Comparison of ENCODE assay signal across 20 cellular contexts in the genomic region with DNA sequence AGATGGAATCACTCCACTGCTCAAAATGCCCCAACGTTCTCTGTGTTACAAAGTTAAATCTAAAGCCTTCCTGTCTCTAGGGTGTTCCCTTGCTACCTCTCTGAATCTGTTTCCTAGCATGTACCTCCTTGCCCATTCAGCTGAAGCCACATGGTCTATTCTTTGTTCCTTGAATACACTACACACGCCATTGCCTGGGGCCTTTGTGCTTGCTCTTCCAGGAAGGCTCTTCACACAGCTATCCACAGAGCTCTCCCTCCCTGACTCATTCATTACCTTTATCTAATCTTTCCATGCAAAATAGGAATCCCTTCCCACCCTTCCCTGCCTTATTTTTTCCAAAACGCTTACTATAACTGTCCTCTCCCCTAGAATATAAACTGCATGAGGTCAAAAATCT.
DNase-seq lines count a peak whose midpoint lies in the region; ATAC-seq, FAIRE-seq and TF ChIP-seq lines count a peak whose summit lies in the region.
"Had no signal": no experiment of that assay in that cellular context is flagged by ENCODE, and none has a peak within 500 bp of the region (broad histone marks: within the 10 kb centered on the region; RNA-seq: fewer than 3 reads in every experiment).

No MANE protein-coding gene starts in this region.

- H3K27me3 Mint-ChIP-seq in MCF 10A (ENCODE audit: insufficient read depth, unreplicated experiment) (no peaks in the 10 kb centered on the region), WTC11 (ENCODE audit: low read depth) (no peaks in the 10 kb centered on the region)

- no peak overlapping the region for H3K4me3 Mint-ChIP-seq in MCF 10A (ENCODE audit: unreplicated experiment)
- no peak overlapping the region for H3K4me3 Mint-ChIP-seq in WTC11
- H3K4me3 Mint-ChIP-seq: T-helper 1 cell treated with Interleukin-12 subunit alpha and Interleukin-12 subunit beta and Interleukin-4 antibody, amounts not matched to agents 30 μg/mL and 1 μg/mL, for 36 hours had no signal

- no peak for TF ChIP-seq POLR2A in breast epithelium (IDR thresholded peaks at IDR 0.05)

- ATAC-seq in WTC11 (peak; percentile 46; the same call in 1 of the 2 replicates), GM21447 (IDR thresholded peaks at IDR 0.05; ENCODE audit: unreplicated experiment) (no peak), GM19397 (IDR thresholded peaks at IDR 0.05; ENCODE audit: unreplicated experiment) (no peak)
- ATAC-seq: K562, sciatic nerve, upper lobe of right lung had no signal

- H3K27ac ChIP-seq in breast epithelium = no peak overlapping the region
- H3K27ac ChIP-seq: neutrophil, Peyer's patch, upper lobe of right lung had no signal

- intact Hi-C loops in MCF 10A (cut with micrococcal nuclease) = no loop called here
- intact Hi-C loops in breast epithelium (cut with DNase I; ENCODE audit: low total_unique reads) = no loop called here

- TF ChIP-seq CTCF in MCF 10A (IDR thresholded peaks at IDR 0.05; ENCODE audit: unreplicated experiment) (no peak), breast epithelium (IDR thresholded peaks at IDR 0.05) (no peak), WTC11 (IDR thresholded peaks at IDR 0.05) (no peak), fibroblast of the aortic adventitia (IDR thresholded peaks at IDR 0.05; ENCODE audit: insufficient read depth, low read length) (no peak)

- H3K36me3 ChIP-seq in breast epithelium = no peaks in the 10 kb centered on the region
- H3K36me3 ChIP-seq: neutrophil, Peyer's patch, upper lobe of right lung had no signal

- H3K36me3 Mint-ChIP-seq in MCF 10A (ENCODE audit: insufficient read depth, unreplicated experiment) = no peaks in the 10 kb centered on the region
- H3K36me3 Mint-ChIP-seq in WTC11 = no peaks in the 10 kb centered on the region

- FAIRE-seq in urothelium cell line (lab: Jason Lieb, UNC) = no peak
- FAIRE-seq: A204.1, colon, K562 had no signal

- H3K9me3 Mint-ChIP-seq in MCF 10A (ENCODE audit: unreplicated experiment) = no peaks in the 10 kb centered on the region
- H3K9me3 Mint-ChIP-seq in WTC11 = no peaks in the 10 kb centered on the region
- H3K9me3 Mint-ChIP-seq: T-helper 1 cell treated with Interleukin-12 subunit alpha and Interleukin-12 subunit beta and Interleukin-4 antibody, amounts not matched to agents 30 μg/mL and 1 μg/mL, for 36 hours had no signal

- H3K27ac Mint-ChIP-seq in MCF 10A (ENCODE audit: low read depth, unreplicated experiment) (no peak overlapping the region), WTC11 (no peak overlapping the region)
- H3K27ac Mint-ChIP-seq: T-helper 1 cell treated with Interleukin-12 subunit alpha and Interleukin-12 subunit beta and Interleukin-4 antibody, amounts not matched to agents 30 μg/mL and 1 μg/mL, for 36 hours had no signal

- H3K9me3 ChIP-seq in breast epithelium = no peaks in the 10 kb centered on the region
- H3K9me3 ChIP-seq: Caco-2, neutrophil, Peyer's patch, upper lobe of right lung had no signal

- H3K4me1 ChIP-seq in breast epithelium = no peaks in the 10 kb centered on the region

- CTCF ChIA-PET in MCF 10A (lab: Yijun Ruan, JAX) = interaction anchor here (0.9 kb wide), 1 partner anchor 8 kb away, joined by 3 read pairs; no protein-coding TSS in a partner anchor
- CTCF ChIA-PET in WTC11 (lab: Charles Lee) = interaction anchor here (1.4 kb wide), 1 partner anchor 34 kb away, joined by 5 read pairs; no protein-coding TSS in a partner anchor

- H3K4me1 Mint-ChIP-seq in MCF 10A (ENCODE audit: insufficient read depth, unreplicated experiment) (peaks cover 23% of the 10 kb centered on the region), WTC11 (peaks cover 26% of the 10 kb centered on the region)

- POLR2A ChIA-PET in MCF 10A (lab: Yijun Ruan, JAX) = interaction anchor here (1.2 kb wide), 1 partner anchor 11 kb away, joined by 4 read pairs; no protein-coding TSS in a partner anchor
- POLR2A ChIA-PET in WTC11 (lab: Charles Lee) = no interaction called here

- BruUV-seq in MCF 10A (replicated peaks; lab: Mats Ljungman, UMichigan) = no TSS peak

- no peak overlapping the region for H3K4me3 ChIP-seq in breast epithelium
- no peak overlapping the region for H3K4me3 ChIP-seq in fibroblast of the aortic adventitia (ENCODE audit: low read depth, low read length)
- H3K4me3 ChIP-seq: K562, Peyer's patch, upper lobe of right lung had no signal

- DNase-seq in MCF 10A (ENCODE audit: unreplicated experiment) (peak; percentile 67), breast epithelium (ENCODE audit: low spot score in 2 of 2) (no peak), WTC11 (ENCODE audit: low spot score) (no peak), fibroblast of the aortic adventitia (ENCODE audit: low read depth) (peak; percentile 47), DMS79 treated with DMSO at 0.1 percent for 48 hours (lab: John Stamatoyannopoulos, UW) (no peak), urothelium cell line (ENCODE audit: low spot score) (no peak)
- DNase-seq: activated CD4-positive, alpha-beta T cell treated with anti-CD3 and anti-CD28 coated beads for 1 hour; Caco-2; NCI-H1417; Peyer's patch; stimulated activated CD4-positive, alpha-beta T cell treated with anti-CD3 and anti-CD28 coated beads, Interleukin-4, amount 100 ng/mL, for 1 hour; upper lobe of right lung had no signal

- H3K27me3 ChIP-seq in breast epithelium = no peaks in the 10 kb centered on the region
- H3K27me3 ChIP-seq: neutrophil, Peyer's patch, upper lobe of right lung had no signal

TF ChIP-seq in WTC11, 78 proteins besides CTCF, POLR2A, EP300 and RAD21 (continues in another document):
- TF ChIP-seq ZNF416 (CRISPR knock-in tag; IDR thresholded peaks at IDR 0.05) (no peak), GABPB1 (CRISPR knock-in tag; IDR thresholded peaks at IDR 0.05) (no peak), KAT7 (CRISPR knock-in tag; IDR thresholded peaks at IDR 0.05; ENCODE audit: borderline replicate concordance) (no peak), EMX1 (CRISPR knock-in tag; IDR thresholded peaks at IDR 0.05) (no peak), CREM (CRISPR knock-in tag; IDR thresholded peaks at IDR 0.05) (no peak), NR3C1 (CRISPR knock-in tag; conservative IDR thresholded peaks at IDR 0.05; ENCODE audit: low read depth) (no peak), FOXJ3 (CRISPR knock-in tag; IDR thresholded peaks at IDR 0.05; ENCODE audit: borderline replicate concordance) (no peak), ZSCAN18 (CRISPR knock-in tag; IDR thresholded peaks at IDR 0.05) (no peak), SMAD4 (CRISPR knock-in tag; IDR thresholded peaks at IDR 0.05) (no peak), ZNF317 (CRISPR knock-in tag; IDR thresholded peaks at IDR 0.05; ENCODE audit: borderline replicate concordance, low read depth) (no peak), ZNF423 (CRISPR knock-in tag; IDR thresholded peaks at IDR 0.05) (no peak), TP53 (CRISPR knock-in tag; IDR thresholded peaks at IDR 0.05) (no peak), NFYB (CRISPR knock-in tag; conservative IDR thresholded peaks at IDR 0.05; ENCODE audit: low read depth) (no peak), SOX15 (CRISPR knock-in tag; IDR thresholded peaks at IDR 0.05) (no peak)
- TF ChIP-seq, protein P1, sequence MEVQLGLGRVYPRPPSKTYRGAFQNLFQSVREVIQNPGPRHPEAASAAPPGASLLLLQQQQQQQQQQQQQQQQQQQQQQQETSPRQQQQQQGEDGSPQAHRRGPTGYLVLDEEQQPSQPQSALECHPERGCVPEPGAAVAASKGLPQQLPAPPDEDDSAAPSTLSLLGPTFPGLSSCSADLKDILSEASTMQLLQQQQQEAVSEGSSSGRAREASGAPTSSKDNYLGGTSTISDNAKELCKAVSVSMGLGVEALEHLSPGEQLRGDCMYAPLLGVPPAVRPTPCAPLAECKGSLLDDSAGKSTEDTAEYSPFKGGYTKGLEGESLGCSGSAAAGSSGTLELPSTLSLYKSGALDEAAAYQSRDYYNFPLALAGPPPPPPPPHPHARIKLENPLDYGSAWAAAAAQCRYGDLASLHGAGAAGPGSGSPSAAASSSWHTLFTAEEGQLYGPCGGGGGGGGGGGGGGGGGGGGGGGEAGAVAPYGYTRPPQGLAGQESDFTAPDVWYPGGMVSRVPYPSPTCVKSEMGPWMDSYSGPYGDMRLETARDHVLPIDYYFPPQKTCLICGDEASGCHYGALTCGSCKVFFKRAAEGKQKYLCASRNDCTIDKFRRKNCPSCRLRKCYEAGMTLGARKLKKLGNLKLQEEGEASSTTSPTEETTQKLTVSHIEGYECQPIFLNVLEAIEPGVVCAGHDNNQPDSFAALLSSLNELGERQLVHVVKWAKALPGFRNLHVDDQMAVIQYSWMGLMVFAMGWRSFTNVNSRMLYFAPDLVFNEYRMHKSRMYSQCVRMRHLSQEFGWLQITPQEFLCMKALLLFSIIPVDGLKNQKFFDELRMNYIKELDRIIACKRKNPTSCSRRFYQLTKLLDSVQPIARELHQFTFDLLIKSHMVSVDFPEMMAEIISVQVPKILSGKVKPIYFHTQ (CRISPR knock-in tag; IDR thresholded peaks at IDR 0.05) = no peak
- TF ChIP-seq, protein P2, sequence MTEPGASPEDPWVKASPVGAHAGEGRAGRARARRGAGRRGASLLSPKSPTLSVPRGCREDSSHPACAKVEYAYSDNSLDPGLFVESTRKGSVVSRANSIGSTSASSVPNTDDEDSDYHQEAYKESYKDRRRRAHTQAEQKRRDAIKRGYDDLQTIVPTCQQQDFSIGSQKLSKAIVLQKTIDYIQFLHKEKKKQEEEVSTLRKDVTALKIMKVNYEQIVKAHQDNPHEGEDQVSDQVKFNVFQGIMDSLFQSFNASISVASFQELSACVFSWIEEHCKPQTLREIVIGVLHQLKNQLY (CRISPR knock-in tag; IDR thresholded peaks at IDR 0.05) = no peak
- TF ChIP-seq, protein P3, sequence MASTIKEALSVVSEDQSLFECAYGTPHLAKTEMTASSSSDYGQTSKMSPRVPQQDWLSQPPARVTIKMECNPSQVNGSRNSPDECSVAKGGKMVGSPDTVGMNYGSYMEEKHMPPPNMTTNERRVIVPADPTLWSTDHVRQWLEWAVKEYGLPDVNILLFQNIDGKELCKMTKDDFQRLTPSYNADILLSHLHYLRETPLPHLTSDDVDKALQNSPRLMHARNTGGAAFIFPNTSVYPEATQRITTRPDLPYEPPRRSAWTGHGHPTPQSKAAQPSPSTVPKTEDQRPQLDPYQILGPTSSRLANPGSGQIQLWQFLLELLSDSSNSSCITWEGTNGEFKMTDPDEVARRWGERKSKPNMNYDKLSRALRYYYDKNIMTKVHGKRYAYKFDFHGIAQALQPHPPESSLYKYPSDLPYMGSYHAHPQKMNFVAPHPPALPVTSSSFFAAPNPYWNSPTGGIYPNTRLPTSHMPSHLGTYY (CRISPR knock-in tag; IDR thresholded peaks at IDR 0.05) = no peak

Comparison
In these comparisons a context has a peak if more than half of its experiments do, and no peak if none do; other contexts are left out.
1. DNase-seq: peak in MCF 10A (single experiment) and fibroblast of the aortic adventitia (single experiment); none in breast epithelium (0 of 2), WTC11 (single experiment), DMS79 treated with DMSO at 0.1 percent for 48 hours (single experiment) and urothelium cell line (single experiment).